In the genomic region with DNA sequence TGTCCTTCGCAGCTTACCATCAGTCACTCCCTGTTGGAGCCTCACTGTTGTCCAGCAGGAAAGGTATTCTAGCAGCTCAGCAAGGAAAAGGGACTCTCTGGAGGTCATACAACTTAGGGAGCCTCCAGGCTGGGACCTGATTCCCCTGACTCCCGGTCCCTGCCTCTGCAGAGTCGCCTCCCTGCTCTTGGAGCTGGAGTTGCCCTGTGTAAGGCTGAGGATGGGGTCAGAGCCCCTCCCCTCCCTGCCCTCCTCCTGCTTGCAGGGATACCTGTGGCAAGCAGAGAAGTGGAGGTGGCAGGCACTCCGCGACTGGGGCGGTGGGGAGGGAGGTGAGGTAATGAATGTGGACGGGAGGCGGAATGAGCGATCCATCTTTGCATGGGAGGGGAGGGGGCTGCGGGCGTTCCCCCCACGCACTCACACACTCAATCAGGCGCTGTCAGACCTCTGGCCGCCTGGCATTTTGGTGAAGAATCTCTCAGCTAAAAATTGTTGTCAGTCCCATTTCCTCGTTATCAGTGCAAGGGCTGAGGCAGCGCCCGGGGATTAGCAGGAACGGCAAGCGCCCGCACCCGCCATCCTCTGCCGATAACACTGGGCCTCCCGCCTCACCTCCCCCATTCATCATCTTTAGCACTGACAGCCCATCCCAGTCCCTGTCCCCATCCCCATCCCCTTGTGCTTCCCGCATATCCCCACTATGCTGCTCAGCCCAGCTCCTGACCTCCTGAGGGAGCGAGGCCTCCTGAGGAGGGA, we compare ENCODE assay signal across 20 cellular contexts.
DNase-seq lines count a peak whose midpoint lies in the region; ATAC-seq, FAIRE-seq and TF ChIP-seq lines count a peak whose summit lies in the region.
"Had no signal": no experiment of that assay in that cellular context is flagged by ENCODE, and none has a peak within 500 bp of the region (broad histone marks: within the 10 kb centered on the region; RNA-seq: fewer than 3 reads in every experiment).

No MANE protein-coding gene starts in this region.

- no peaks in the 10 kb centered on the region for H3K9me3 ChIP-seq in H1 (ENCODE audit: insufficient read depth in 2 of 2, low read depth in 1 of 2, low read length in 1 of 2)
- H3K9me3 ChIP-seq in spleen: no peaks in the 10 kb centered on the region
- H3K9me3 ChIP-seq in gastrocnemius medialis: no peaks in the 10 kb centered on the region
- H3K9me3 ChIP-seq: A549, BE2C, esophagus squamous epithelium had no signal

- peak overlapping the region; percentile 58; the same call in 1 of the 2 replicates for H4K8ac ChIP-seq in H1 (ENCODE audit: extremely low read depth, insufficient read depth, low read length)

- no peak overlapping the region for H3K4me3 ChIP-seq in H1 (ENCODE audit: extremely low read depth in 1 of 4, insufficient read depth in 2 of 4, low read depth in 3 of 4, low read length in 4 of 4)
- H3K4me3 ChIP-seq in spleen: no peak overlapping the region
- H3K4me3 ChIP-seq in gastrocnemius medialis: no peak overlapping the region
- H3K4me3 ChIP-seq: A549, esophagus squamous epithelium, SK-N-MC had no signal

- H3K9ac ChIP-seq in H1 (replicated peaks in 1 of 4; ENCODE audit: extremely low read depth in 1 of 4, low read depth in 3 of 4, low read length in 3 of 4): no peak overlapping the region

- no peak for ATAC-seq in gastrocnemius medialis
- ATAC-seq: natural killer cell had no signal

- peaks cover 0 to 9% of the 10 kb centered on the region in 2 experiments for H4K20me1 ChIP-seq in H1 (replicated peaks in 1 of 2; ENCODE audit: control insufficient read depth in 1 of 2, insufficient read depth in 2 of 2, low read length in 2 of 2)

- TF ChIP-seq POLR2A in H1 (IDR thresholded peaks at IDR 0.05; ENCODE audit: control extremely low read depth in 1 of 2, low read depth in 2 of 2, low read length in 2 of 2): no peak
- no peak for TF ChIP-seq POLR2A in spleen (IDR thresholded peaks at IDR 0.05)
- TF ChIP-seq POLR2A in gastrocnemius medialis (IDR thresholded peaks at IDR 0.05): no peak

- TF ChIP-seq RAD21 in H1 (IDR thresholded peaks at IDR 0.05 in 1 of 2, conservative IDR thresholded peaks at IDR 0.05 in 1 of 2; ENCODE audit: low read depth in 2 of 2, low read length in 2 of 2): no peak

- FAIRE-seq in H1 (lab: Jason Lieb, UNC): no peak
- FAIRE-seq: A549, G401.6, small intestine had no signal

- peaks cover 3% of the 10 kb centered on the region; the same call in 1 of the 2 replicates for H3K23me2 ChIP-seq in H1 (ENCODE audit: low read depth, low read length)

- H2BK120ac ChIP-seq in H1 (replicated peaks; ENCODE audit: low read depth, low read length): no peak overlapping the region

- H3K27me3 ChIP-seq in H1 (replicated peaks in 1 of 4; ENCODE audit: control insufficient read depth in 3 of 4, extremely low read depth in 1 of 4, insufficient read depth in 3 of 4, low read length in 3 of 4): no peaks in the 10 kb centered on the region
- peaks cover 0 to 29% (median 0%) of the 10 kb centered on the region in 7 donors for H3K27me3 ChIP-seq in spleen (replicated peaks in 1 of 7)
- H3K27me3 ChIP-seq in gastrocnemius medialis: no peaks in the 10 kb centered on the region

- 0 out of 4 replicates have a peak overlapping the region, but pooled peaks have one; percentile 8 to 46 for H3K4me2 ChIP-seq in H1 (ENCODE audit: insufficient read depth in 1 of 2, low read depth in 2 of 2, low read length in 2 of 2)
- H3K4me2 ChIP-seq: A549 had no signal

- peak overlapping the region; percentile 67 for H4K91ac ChIP-seq in H1 (replicated peaks; ENCODE audit: insufficient read length, low read length)

- in situ Hi-C loops in gastrocnemius medialis (cut with MboI; ENCODE audit: low sequenced_read_pairs in 4 of 4): loop anchor here (5.0 to 10.0 kb wide), 2 partner anchors 42 to 45 kb away; no protein-coding TSS in a partner anchor
- in situ Hi-C loops in GM13976 (cut with MboI; ENCODE audit: low sequenced_read_pairs, unreplicated experiment): loop anchor here (10.0 kb wide), 1 partner anchor 385 kb away; no protein-coding TSS in a partner anchor

- H2BK5ac ChIP-seq in H1 (ENCODE audit: low read depth, low read length): 0 out of 2 replicates have a peak overlapping the region, but pooled peaks have one; percentile 35

- no peak for TF ChIP-seq CTCF in H1 (IDR thresholded peaks at IDR 0.05; ENCODE audit: control extremely low read depth in 1 of 3, insufficient read depth in 1 of 3, low read depth in 1 of 3, low read length in 3 of 3)
- TF ChIP-seq CTCF in spleen (IDR thresholded peaks at IDR 0.05 in 8 of 11, conservative IDR thresholded peaks at IDR 0.05 in 3 of 11): peak in 1 of 11 experiments; percentile 5
- TF ChIP-seq CTCF in gastrocnemius medialis (IDR thresholded peaks at IDR 0.05 in 4 of 5, conservative IDR thresholded peaks at IDR 0.05 in 1 of 5): peak in 1 of 5 experiments; percentile 11
- no peak for TF ChIP-seq CTCF in GM13976 (IDR thresholded peaks at IDR 0.05; ENCODE audit: borderline replicate concordance, control extremely low read depth, extremely low read depth, insufficient read depth, missing control alignments)

- WGBS in H1 (ENCODE audit: extremely low coverage in 1 of 2, insufficient coverage in 1 of 2, insufficient read length in 1 of 2, insufficient replicate concordance in 2 of 2, low coverage in 1 of 2, low lambda C conversion rate in 2 of 2, missing lambda C conversion rate in 1 of 2), 2 experiments: 79% methylated on average over 23 of the region's 25 CpGs; no CpG with 5 or more reads in 1 of the 2 experiments
- WGBS in spleen, 5 donors: 78 to 91% (median 88%) methylated on average over 23 to 25 of the region's 25 CpGs

- H2BK15ac ChIP-seq in H1 (ENCODE audit: low read length): no peak overlapping the region

- no peak overlapping the region for H3K56ac ChIP-seq in H1 (replicated peaks; ENCODE audit: insufficient read length, low read depth, low read length)

- no peak overlapping the region for H3K14ac ChIP-seq in H1 (ENCODE audit: insufficient read length)

- intact Hi-C loops in spleen (cut with DNase I; ENCODE audit: low total_unique reads): no loop called here
- intact Hi-C loops in gastrocnemius medialis (cut with DNase I; ENCODE audit: low total_unique reads): loop anchor here (1.0 kb wide), 1 partner anchor 43 kb away; no protein-coding TSS in a partner anchor

- CTCF ChIA-PET in H1 (lab: Charles Lee; ENCODE audit: partially characterized antibody): interaction anchor here (0.5 to 7.0 kb wide), 41 partner anchors 8 to 680 kb away, joined by 3 to 129 read pairs (median 5); no protein-coding TSS in a partner anchor

- H3K27ac ChIP-seq in H1 (ENCODE audit: low read depth, low read length) (no peak overlapping the region), spleen (no peak overlapping the region), gastrocnemius medialis (no peak overlapping the region)
- H3K27ac ChIP-seq: A549, esophagus squamous epithelium, SK-N-MC had no signal

- no peak overlapping the region for H2AFZ ChIP-seq in H1 (ENCODE audit: low read length)

- H3K4me1 ChIP-seq in H1 (replicated peaks in 1 of 4; ENCODE audit: control insufficient read depth in 3 of 4, insufficient read depth in 4 of 4, low read length in 3 of 4) (peaks cover 2 to 18% (median 11%) of the 10 kb centered on the region in 4 experiments; a peak in 6 of 7 replicates), spleen (no peaks in the 10 kb centered on the region), gastrocnemius medialis (no peaks in the 10 kb centered on the region)
- H3K4me1 ChIP-seq: A549, BE2C, esophagus squamous epithelium had no signal

- no peak overlapping the region for H2BK20ac ChIP-seq in H1 (ENCODE audit: low read length)

- H2AK5ac ChIP-seq in H1 (ENCODE audit: low read depth, low read length): no peak overlapping the region

- H3K18ac ChIP-seq in H1 (ENCODE audit: extremely low read depth, low read length): peak overlapping the region; percentile 48; the same call in 1 of the 2 replicates

- H3K79me2 ChIP-seq in H1 (ENCODE audit: control insufficient read depth in 1 of 2, insufficient read depth in 2 of 2, low read length in 2 of 2): no peaks in the 10 kb centered on the region

- no peak overlapping the region for H4K5ac ChIP-seq in H1 (ENCODE audit: insufficient read length, low read depth, low read length)

- no peak for TF ChIP-seq EP300 in H1 (IDR thresholded peaks at IDR 0.05; ENCODE audit: borderline replicate concordance in 1 of 2, low read depth in 2 of 2, low read length in 2 of 2)

- H3K36me3 ChIP-seq in H1 (ENCODE audit: control insufficient read depth in 2 of 4, insufficient read depth in 4 of 4, low read length in 3 of 4) (no peaks in the 10 kb centered on the region), spleen (no peaks in the 10 kb centered on the region), gastrocnemius medialis (no peaks in the 10 kb centered on the region)
- H3K36me3 ChIP-seq: BE2C, esophagus squamous epithelium had no signal

- POLR2A ChIA-PET in H1 (lab: Charles Lee; ENCODE audit: partially characterized antibody): interaction anchor here (0.9 to 6.8 kb wide), 10 partner anchors 9 to 523 kb away, joined by 3 to 58 read pairs (median 4); no protein-coding TSS in a partner anchor

- peak; percentile 61 for DNase-seq in NCI-H82 (lab: John Stamatoyannopoulos, UW)
- DNase-seq in NCI-H82 treated with DMSO at 0.1 percent for 48 hours (lab: John Stamatoyannopoulos, UW; ENCODE audit: unreplicated experiment): no peak
- peak; percentile 18 for DNase-seq in OCI-M2 (lab: John Stamatoyannopoulos, UW; ENCODE audit: unreplicated experiment)
- no peak for DNase-seq in H1 (ENCODE audit: low read depth in 1 of 2, low spot score in 2 of 2)
- DNase-seq in spleen: peak; percentile 47
- no peak for DNase-seq in COR-L47 (lab: John Stamatoyannopoulos, UW)
- DNase-seq in gastrocnemius medialis: no peak
- DNase-seq in GM13976 (ENCODE audit: low spot score): no peak
- DNase-seq: esophagus squamous epithelium; foreskin melanocyte; MV-4-11; natural killer cell; NCI-H1436 treated with DMSO at 0.1 percent for 48 hours; NCI-H510A; stimulated activated CD4-positive, alpha-beta T cell treated with anti-CD3 and anti-CD28 coated beads, Interleukin-1b, Interleukin-23, amount 100 ng/mL, for 48 hours had no signal

- no peak overlapping the region; the same call in 1 of the 2 replicates for H2BK12ac ChIP-seq in H1 (ENCODE audit: low read depth, low read length)

- peak overlapping the region; percentile 65 for H3K4ac ChIP-seq in H1 (replicated peaks; ENCODE audit: insufficient read length, low read depth, low read length)

- H3K23ac ChIP-seq in H1 (ENCODE audit: insufficient read length): no peak overlapping the region

- H3K79me1 ChIP-seq in H1 (ENCODE audit: low read depth, low read length): no peaks in the 10 kb centered on the region

TF ChIP-seq in H1, 55 proteins besides CTCF, POLR2A, EP300 and RAD21 (continues in another document):
- TF ChIP-seq TAF7 (optimal IDR thresholded peaks at IDR 0.05; ENCODE audit: borderline replicate concordance, low read depth, low read length): no peak
- TF ChIP-seq BRCA1 (IDR thresholded peaks at IDR 0.05; ENCODE audit: low read depth, low read length): no peak
- TF ChIP-seq KDM4A (IDR thresholded peaks at IDR 0.05; ENCODE audit: low read depth, low read length, severe bottlenecking): no peak
- 0 out of 2 replicates have a peak, but pooled peaks have one; percentile 13 for TF ChIP-seq GABPA (IDR thresholded peaks at IDR 0.05; ENCODE audit: borderline replicate concordance, insufficient read depth, low read length)
- no peak for TF ChIP-seq FOSL1 (IDR thresholded peaks at IDR 0.05; ENCODE audit: insufficient read depth, low read depth, low read length)
- no peak for TF ChIP-seq YY1 (IDR thresholded peaks at IDR 0.05; ENCODE audit: low read depth, low read length)

Comparison
In these comparisons a context has a peak if more than half of its experiments do, and no peak if none do; other contexts are left out.
1. DNase-seq: peak in NCI-H82 (single experiment), OCI-M2 (single experiment) and spleen (single experiment); none in NCI-H82 treated with DMSO at 0.1 percent for 48 hours (single experiment), H1 (0 of 2), COR-L47 (single experiment), gastrocnemius medialis (0 of 2) and GM13976 (single experiment).